In genomic region chr11:96426356-96427103, GRCh38 we compare ENCODE assay signal across 8 cellular contexts. TPM values are rescaled to one million over a fixed set of nuclear protein-coding genes. Genes with fewer than 3 reads are reported as not detected.
DNase-seq lines count a peak whose midpoint lies in the region; ATAC-seq and TF ChIP-seq lines count a peak whose summit lies in the region.

No MANE protein-coding gene starts in this region.

- H3K27me3 ChIP-seq in OCI-LY3 (ENCODE audit: low read depth, low read length) (no peaks in the 10 kb centered on the region), endocrine pancreas (ENCODE audit: control insufficient read depth, insufficient read depth, low read length) (no peaks in the 10 kb centered on the region), mesenchymal stem cell (ENCODE audit: control insufficient read depth in 1 of 2, insufficient read depth in 1 of 2, low read length in 2 of 2) (no peaks in the 10 kb centered on the region)

- H3K4me3 ChIP-seq in OCI-LY3 (ENCODE audit: low read length) (peak overlapping the region; percentile 57), endocrine pancreas (ENCODE audit: control insufficient read depth, insufficient read depth, low read length) (peak overlapping the region; percentile 26), mesenchymal stem cell (ENCODE audit: insufficient read depth in 1 of 2, low read depth in 1 of 2, low read length in 2 of 2) (peak overlapping the region in 1 of 2 experiments; percentile 20)

- no peak overlapping the region for H2AK5ac ChIP-seq in mesenchymal stem cell (ENCODE audit: low read length, severe bottlenecking)

- H4K91ac ChIP-seq in mesenchymal stem cell (ENCODE audit: low read length) = no peak overlapping the region

- DNase-seq in GM10266 (ENCODE audit: extremely low spot score) (peak; percentile 45), HPDE6-E6E7 (ENCODE audit: extremely low spot score) (peak; percentile 38), mesenchymal stem cell (peak; percentile 54)
- DNase-seq in stimulated activated CD4-positive, alpha-beta T cell treated with anti-CD3 and anti-CD28 coated beads, Interleukin-12 subunit alpha, Interleukin-12 subunit beta, amount 100 ng/mL, for 4 hours = no peak

- H2AFZ ChIP-seq in OCI-LY3 (ENCODE audit: low read depth, low read length) = peak overlapping the region; percentile 94
- H2AFZ ChIP-seq in mesenchymal stem cell (ENCODE audit: low read depth, low read length) = no peak overlapping the region

- H2BK12ac ChIP-seq in mesenchymal stem cell (ENCODE audit: low read length in 2 of 2) = no peak overlapping the region

- peak overlapping the region in 1 of 2 experiments; percentile 8 for H3K18ac ChIP-seq in mesenchymal stem cell (ENCODE audit: low read depth in 1 of 2, low read length in 2 of 2)

- H3K4me1 ChIP-seq in OCI-LY3 (ENCODE audit: low read length) (no peaks in the 10 kb centered on the region), endocrine pancreas (ENCODE audit: control insufficient read depth, insufficient read depth, low read length) (no peaks in the 10 kb centered on the region), mesenchymal stem cell (ENCODE audit: control insufficient read depth, insufficient read depth, low read depth, low read length) (peaks cover 1% of the 10 kb centered on the region)

- H3K27ac ChIP-seq in 22Rv1 = no peak overlapping the region
- H3K27ac ChIP-seq in OCI-LY3 (ENCODE audit: low read length) = no peak overlapping the region
- no peak overlapping the region for H3K27ac ChIP-seq in mesenchymal stem cell (ENCODE audit: low read length, poor library complexity, severe bottlenecking)

- 31% methylated on average over 4 of the region's 8 CpGs for WGBS in mesenchymal stem cell

- no peak overlapping the region for H3K14ac ChIP-seq in mesenchymal stem cell (ENCODE audit: low read length in 2 of 2)

- peak overlapping the region; percentile 84 for H3K4me2 ChIP-seq in OCI-LY3 (ENCODE audit: low read length)
- no peak overlapping the region for H3K4me2 ChIP-seq in mesenchymal stem cell (ENCODE audit: low read length, poor library complexity, severe bottlenecking)

- H2BK15ac ChIP-seq in mesenchymal stem cell (ENCODE audit: low read depth, poor library complexity, severe bottlenecking) = no peak overlapping the region

- no peak overlapping the region for H4K8ac ChIP-seq in mesenchymal stem cell (ENCODE audit: low read length)

- H4K20me1 ChIP-seq in OCI-LY3 (ENCODE audit: insufficient read depth, low read length) = no peaks in the 10 kb centered on the region

- H3K9me3 ChIP-seq in OCI-LY3 (ENCODE audit: insufficient read depth, low read length) (no peaks in the 10 kb centered on the region), endocrine pancreas (ENCODE audit: control insufficient read depth, low read length) (no peaks in the 10 kb centered on the region), mesenchymal stem cell (ENCODE audit: control insufficient read depth, low read length) (peaks cover under 1% of the 10 kb centered on the region)

- H3K23ac ChIP-seq in mesenchymal stem cell (ENCODE audit: low read length in 2 of 2) = no peak overlapping the region

- H3K4ac ChIP-seq in mesenchymal stem cell (ENCODE audit: low read depth in 1 of 2, low read length in 2 of 2) = no peak overlapping the region

- H2BK5ac ChIP-seq in mesenchymal stem cell (ENCODE audit: low read depth, low read length, poor library complexity, severe bottlenecking) = no peak overlapping the region

- no peaks in the 10 kb centered on the region for H3K36me3 ChIP-seq in OCI-LY3 (replicated peaks; ENCODE audit: low read depth, low read length)
- H3K36me3 ChIP-seq in endocrine pancreas (ENCODE audit: control insufficient read depth, insufficient read depth, low read length) = no peaks in the 10 kb centered on the region
- no peaks in the 10 kb centered on the region for H3K36me3 ChIP-seq in mesenchymal stem cell (ENCODE audit: control insufficient read depth in 1 of 2, insufficient read depth in 2 of 2, low read depth in 1 of 2, low read length in 2 of 2)

- no peaks in the 10 kb centered on the region for H3K79me2 ChIP-seq in OCI-LY3 (ENCODE audit: low read length)

- no peak for ATAC-seq in GM21825 (IDR thresholded peaks at IDR 0.05; ENCODE audit: unreplicated experiment)

- H3K9ac ChIP-seq in OCI-LY3 (ENCODE audit: low read length) (peak overlapping the region; percentile 32; the same call in 1 of the 2 replicates), endocrine pancreas (ENCODE audit: control insufficient read depth, insufficient read depth, low read length) (no peak overlapping the region), mesenchymal stem cell (ENCODE audit: low read length) (peak overlapping the region; percentile 75)

- H3K79me1 ChIP-seq in mesenchymal stem cell (replicated peaks; ENCODE audit: low read length, poor library complexity, severe bottlenecking) = no peaks in the 10 kb centered on the region

- TF ChIP-seq CTCF in 22Rv1 (IDR thresholded peaks at IDR 0.05) = peak; percentile 66
- TF ChIP-seq CTCF in GM10266 (IDR thresholded peaks at IDR 0.05; ENCODE audit: control insufficient read depth, insufficient read depth, low read depth, missing control alignments) = peak; percentile 40
- peak; percentile 59 for TF ChIP-seq CTCF in OCI-LY3 (IDR thresholded peaks at IDR 0.05; ENCODE audit: low read depth, low read length)

- no peak overlapping the region for H2BK120ac ChIP-seq in mesenchymal stem cell (ENCODE audit: low read depth, low read length)

RNA-seq across cellular contexts. Expression of gene JRKL, which starts 36.7 kb away (rescaled TPM):
- 7.6 TPM for polyA plus RNA-seq in mesenchymal stem cell (2013, experiment 1 of 2)
- polyA plus RNA-seq in mesenchymal stem cell (2013, experiment 2 of 2) = 8.0 TPM

RNA-seq across cellular contexts. Expression of gene CCDC82, which starts 36.8 kb away (rescaled TPM):
- polyA plus RNA-seq in mesenchymal stem cell (2013, experiment 1 of 2) = 35.4 TPM
- polyA plus RNA-seq in mesenchymal stem cell (2013, experiment 2 of 2) = 33.9 TPM
